Comparison of ENCODE assay signal across 2 cellular contexts in the genomic region with DNA sequence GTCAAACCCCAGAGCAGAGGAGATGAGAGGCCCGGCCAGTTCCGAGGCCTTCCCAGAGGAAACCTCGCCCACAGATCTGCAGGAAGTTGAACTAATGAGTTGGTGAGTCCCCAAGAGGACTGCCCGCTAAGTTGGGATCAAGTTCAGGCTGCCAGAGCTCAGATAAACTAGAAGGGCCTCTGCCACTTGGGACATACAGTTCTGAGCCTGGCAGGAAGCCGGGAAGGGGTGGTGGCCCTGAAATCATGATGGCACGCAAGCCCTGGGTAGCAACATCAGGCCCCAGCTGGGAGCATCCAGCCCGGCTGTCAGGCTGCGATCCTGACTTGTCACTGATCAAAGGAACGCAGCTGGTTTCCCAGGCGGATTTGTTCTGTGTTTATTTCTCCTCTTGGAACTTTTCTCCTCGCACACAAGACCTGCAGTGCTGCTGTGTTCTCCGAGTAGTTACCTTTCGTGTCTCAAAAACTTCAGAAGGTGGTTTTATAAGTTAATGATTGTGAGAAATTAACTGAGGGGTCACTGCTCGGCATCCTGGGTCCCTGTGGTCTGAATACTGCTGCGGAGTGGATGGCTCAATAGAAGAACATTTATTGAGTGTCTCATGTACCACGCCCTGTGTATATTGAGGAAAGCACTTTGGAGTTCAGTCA.
TF ChIP-seq lines count a peak whose summit lies in the region.

No MANE protein-coding gene starts in this region.

TF ChIP-seq in liver, 16 proteins besides CTCF, POLR2A, EP300 and RAD21:
- TF ChIP-seq RXRA (IDR thresholded peaks at IDR 0.05): peak; percentile 32 to 62
- peak; percentile 97 for TF ChIP-seq NR2F2 (IDR thresholded peaks at IDR 0.05)
- TF ChIP-seq EGR1 (IDR thresholded peaks at IDR 0.05; ENCODE audit: low read depth in 2 of 2): no peak
- no peak for TF ChIP-seq ZBTB33 (IDR thresholded peaks at IDR 0.05)
- peak; percentile 65 for TF ChIP-seq SP1 (IDR thresholded peaks at IDR 0.05)

TF ChIP-seq in HepG2, 621 proteins besides CTCF, POLR2A, EP300 and RAD21:
- TF ChIP-seq ZBTB34 (CRISPR knock-in tag; IDR thresholded peaks at IDR 0.05) (no peak), ZBTB44 (CRISPR knock-in tag; IDR thresholded peaks at IDR 0.05) (no peak), ZNF253 (CRISPR knock-in tag; IDR thresholded peaks at IDR 0.05; ENCODE audit: borderline replicate concordance) (no peak), TAF1 (CRISPR knock-in tag; IDR thresholded peaks at IDR 0.05) (no peak), ZNF703 (CRISPR knock-in tag; IDR thresholded peaks at IDR 0.05; ENCODE audit: borderline replicate concordance) (no peak), SIX4 (CRISPR knock-in tag; IDR thresholded peaks at IDR 0.05) (no peak), PHF21A (CRISPR knock-in tag; IDR thresholded peaks at IDR 0.05) (no peak), REXO4 (CRISPR knock-in tag; IDR thresholded peaks at IDR 0.05; ENCODE audit: borderline replicate concordance) (no peak), ZNF530 (CRISPR knock-in tag; IDR thresholded peaks at IDR 0.05; ENCODE audit: low read depth) (no peak), ZNF569 (CRISPR knock-in tag; IDR thresholded peaks at IDR 0.05; ENCODE audit: borderline replicate concordance) (no peak)
